In the genomic region with DNA sequence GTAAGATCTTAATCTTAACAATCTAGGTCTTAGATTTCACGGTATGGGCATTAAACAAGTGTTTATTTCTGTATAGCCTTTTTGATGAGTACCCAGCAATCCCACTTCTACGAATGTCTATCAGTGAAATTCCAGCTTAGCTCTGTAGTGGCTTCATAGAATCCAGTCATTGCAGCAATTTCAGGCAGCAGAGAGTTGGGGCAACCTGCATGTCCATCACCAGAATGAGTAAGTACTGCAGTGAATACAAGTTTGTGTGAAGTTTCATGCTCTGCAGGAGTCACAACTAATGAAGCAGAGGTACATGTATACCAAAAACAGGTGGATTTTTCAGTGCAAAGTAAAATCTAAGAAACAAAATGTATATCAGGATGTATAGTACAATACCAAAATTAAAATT, we compare ENCODE assay signal across 20 cellular contexts.
DNase-seq lines count a peak whose midpoint lies in the region; ATAC-seq, FAIRE-seq and TF ChIP-seq lines count a peak whose summit lies in the region.
"Had no signal": no experiment of that assay in that cellular context is flagged by ENCODE, and none has a peak within 500 bp of the region (broad histone marks: within the 10 kb centered on the region; RNA-seq: fewer than 3 reads in every experiment).

No MANE protein-coding gene starts in this region.

- H3K4me3 Mint-ChIP-seq in activated T-cell treated with anti-CD3 and anti-CD28 coated beads, Interleukin-2, amount 50 U/mL, for 24 hours = peak overlapping the region; percentile 86
- no peak overlapping the region for H3K4me3 Mint-ChIP-seq in activated T-cell treated with anti-CD3 and anti-CD28 coated beads, Interleukin-2, amount 50 U/mL, for 4 hours
- H3K4me3 Mint-ChIP-seq in astrocyte (ENCODE audit: unreplicated experiment) = peak overlapping the region; percentile 37
- no peak overlapping the region for H3K4me3 Mint-ChIP-seq in activated CD8-positive, alpha-beta memory T cell treated with anti-CD3 and anti-CD28 coated beads, Interleukin-2, amount 10 ng/mL, durations not matched to agents 7 days and 5 days

- no peaks in the 10 kb centered on the region for H3K27me3 Mint-ChIP-seq in activated T-cell treated with anti-CD3 and anti-CD28 coated beads, Interleukin-2, amount 50 U/mL, for 24 hours
- H3K27me3 Mint-ChIP-seq in activated T-cell treated with anti-CD3 and anti-CD28 coated beads, Interleukin-2, amount 50 U/mL, for 4 hours (ENCODE audit: low read depth) = no peaks in the 10 kb centered on the region
- peaks cover 24% of the 10 kb centered on the region for H3K27me3 Mint-ChIP-seq in astrocyte (ENCODE audit: low read depth, unreplicated experiment)
- H3K27me3 Mint-ChIP-seq in activated CD8-positive, alpha-beta memory T cell treated with anti-CD3 and anti-CD28 coated beads, Interleukin-2, amount 10 ng/mL, durations not matched to agents 7 days and 5 days = peaks cover 7% of the 10 kb centered on the region

- H3K4me3 ChIP-seq in astrocyte (ENCODE audit: insufficient read depth, low read depth, low read length) (no peak overlapping the region), osteoblast (ENCODE audit: insufficient read depth, low read length) (no peak overlapping the region)

- H3K4me1 ChIP-seq in astrocyte (ENCODE audit: insufficient read depth, low read length) (peaks cover 5% of the 10 kb centered on the region), osteoblast (ENCODE audit: insufficient read depth, low read length) (peaks cover 12% of the 10 kb centered on the region)

- H3K27me3 ChIP-seq in astrocyte (ENCODE audit: insufficient read depth, low read length) = peaks cover 15% of the 10 kb centered on the region
- no peaks in the 10 kb centered on the region for H3K27me3 ChIP-seq in osteoblast (ENCODE audit: insufficient read depth, low read length)

- no peaks in the 10 kb centered on the region for H3K9me3 Mint-ChIP-seq in activated T-cell treated with anti-CD3 and anti-CD28 coated beads, Interleukin-2, amount 50 U/mL, for 24 hours
- H3K9me3 Mint-ChIP-seq in activated T-cell treated with anti-CD3 and anti-CD28 coated beads, Interleukin-2, amount 50 U/mL, for 4 hours = no peaks in the 10 kb centered on the region
- H3K9me3 Mint-ChIP-seq in astrocyte (ENCODE audit: unreplicated experiment) = no peaks in the 10 kb centered on the region
- no peaks in the 10 kb centered on the region for H3K9me3 Mint-ChIP-seq in activated CD8-positive, alpha-beta memory T cell treated with anti-CD3 and anti-CD28 coated beads, Interleukin-2, amount 10 ng/mL, durations not matched to agents 7 days and 5 days (ENCODE audit: low read depth)

- FAIRE-seq in astrocyte (lab: Jason Lieb, UNC) = no peak
- FAIRE-seq: A204.1, HepG2 had no signal

- H3K9ac ChIP-seq in astrocyte (ENCODE audit: low read length) = no peak overlapping the region
- H3K9ac ChIP-seq: KMS-11 had no signal

- peaks cover 18% of the 10 kb centered on the region for H3K36me3 Mint-ChIP-seq in activated T-cell treated with anti-CD3 and anti-CD28 coated beads, Interleukin-2, amount 50 U/mL, for 24 hours (ENCODE audit: low read depth)
- H3K36me3 Mint-ChIP-seq in activated T-cell treated with anti-CD3 and anti-CD28 coated beads, Interleukin-2, amount 50 U/mL, for 4 hours (ENCODE audit: insufficient read depth) = no peaks in the 10 kb centered on the region
- no peaks in the 10 kb centered on the region for H3K36me3 Mint-ChIP-seq in astrocyte (ENCODE audit: low read depth, unreplicated experiment)
- peaks cover 1% of the 10 kb centered on the region for H3K36me3 Mint-ChIP-seq in activated CD8-positive, alpha-beta memory T cell treated with anti-CD3 and anti-CD28 coated beads, Interleukin-2, amount 10 ng/mL, durations not matched to agents 7 days and 5 days

- H3K27ac Mint-ChIP-seq in activated T-cell treated with anti-CD3 and anti-CD28 coated beads, Interleukin-2, amount 50 U/mL, for 24 hours = peak overlapping the region; percentile 97
- no peak overlapping the region for H3K27ac Mint-ChIP-seq in astrocyte (ENCODE audit: unreplicated experiment)
- no peak overlapping the region for H3K27ac Mint-ChIP-seq in activated CD8-positive, alpha-beta memory T cell treated with anti-CD3 and anti-CD28 coated beads, Interleukin-2, amount 10 ng/mL, durations not matched to agents 7 days and 5 days

- ATAC-seq in activated T-cell treated with anti-CD3 and anti-CD28 coated beads, Interleukin-2, amount 50 U/mL, for 4 hours = no peak
- peak; percentile 38 for ATAC-seq in HG02610 (IDR thresholded peaks at IDR 0.05; ENCODE audit: unreplicated experiment)
- ATAC-seq in activated CD8-positive, alpha-beta memory T cell treated with anti-CD3 and anti-CD28 coated beads, Interleukin-2, amount 10 ng/mL, durations not matched to agents 7 days and 5 days = no peak
- ATAC-seq: HepG2 had no signal

- DNase-seq in activated T-cell treated with anti-CD3 and anti-CD28 coated beads, Interleukin-2, amount 50 U/mL, for 24 hours = no peak
- no peak for DNase-seq in activated T-cell treated with anti-CD3 and anti-CD28 coated beads, Interleukin-2, amount 50 U/mL, for 4 hours
- no peak for DNase-seq in astrocyte (ENCODE audit: low read depth)
- DNase-seq in osteoblast (ENCODE audit: insufficient read length, low spot score, missing footprints) = no peak
- DNase-seq in dedifferentiated amniotic fluid mesenchymal stem cell (ENCODE audit: extremely low spot score) = no peak
- DNase-seq in activated naive CD4-positive, alpha-beta T cell treated with Interleukin-2 at 50 U/mL for 16 hours = no peak
- DNase-seq in activated CD8-positive, alpha-beta memory T cell treated with anti-CD3 and anti-CD28 coated beads, Interleukin-2, amount 10 ng/mL, durations not matched to agents 7 days and 5 days = no peak
- DNase-seq: C1 segment of cervical spinal cord, DMS 273 treated with DMSO at 0.1 percent for 48 hours, EL, HCEC 1CT, NCI-H1048, NCI-H1436 treated with DMSO at 0.1 percent for 48 hours, NCI-H2081, NCI-H510A, NCI-H774 had no signal

- peaks cover 2% of the 10 kb centered on the region for H3K9me3 ChIP-seq in astrocyte (ENCODE audit: insufficient read depth, low read depth, low read length)
- H3K9me3 ChIP-seq in osteoblast (ENCODE audit: low read depth, low read length) = no peaks in the 10 kb centered on the region

- no peak for TF ChIP-seq CTCF in astrocyte (IDR thresholded peaks at IDR 0.05; ENCODE audit: insufficient read depth, low read depth, low read length)
- no peak for TF ChIP-seq CTCF in osteoblast (IDR thresholded peaks at IDR 0.05; ENCODE audit: extremely low read depth, low read depth, low read length)

- H2AFZ ChIP-seq in astrocyte (ENCODE audit: low read depth, low read length) (no peak overlapping the region), osteoblast (ENCODE audit: low read length) (no peak overlapping the region)

- H3K36me3 ChIP-seq in astrocyte (ENCODE audit: insufficient read depth, low read length) (no peaks in the 10 kb centered on the region), osteoblast (ENCODE audit: insufficient read depth, low read length) (no peaks in the 10 kb centered on the region)

- peaks cover 47% of the 10 kb centered on the region for H3K4me1 Mint-ChIP-seq in activated T-cell treated with anti-CD3 and anti-CD28 coated beads, Interleukin-2, amount 50 U/mL, for 24 hours (ENCODE audit: low read depth)
- peaks cover 21% of the 10 kb centered on the region for H3K4me1 Mint-ChIP-seq in activated T-cell treated with anti-CD3 and anti-CD28 coated beads, Interleukin-2, amount 50 U/mL, for 4 hours (ENCODE audit: low read depth)
- H3K4me1 Mint-ChIP-seq in astrocyte (ENCODE audit: low read depth, unreplicated experiment) = peaks cover 10% of the 10 kb centered on the region
- peaks cover 29% of the 10 kb centered on the region for H3K4me1 Mint-ChIP-seq in activated CD8-positive, alpha-beta memory T cell treated with anti-CD3 and anti-CD28 coated beads, Interleukin-2, amount 10 ng/mL, durations not matched to agents 7 days and 5 days

- H3K79me2 ChIP-seq in astrocyte (ENCODE audit: insufficient read depth, low read length) (no peaks in the 10 kb centered on the region), osteoblast (ENCODE audit: insufficient read depth, low read length) (no peaks in the 10 kb centered on the region)

- CTCF ChIA-PET in activated CD8-positive, alpha-beta memory T cell treated with anti-CD3 and anti-CD28 coated beads, Interleukin-2, amount 10 ng/mL, durations not matched to agents 7 days and 5 days (lab: Charles Lee) = interaction anchor here (3.8 to 5.9 kb wide), 2 partner anchors 12 to 36 kb away, joined by 20 to 42 read pairs; no protein-coding TSS in a partner anchor

- H4K20me1 ChIP-seq in astrocyte (ENCODE audit: insufficient read depth, low read length) (no peaks in the 10 kb centered on the region), osteoblast (ENCODE audit: insufficient read depth, low read length) (no peaks in the 10 kb centered on the region)

- H3K4me2 ChIP-seq in astrocyte (ENCODE audit: low read length) = no peak overlapping the region
- H3K4me2 ChIP-seq in osteoblast (ENCODE audit: insufficient read depth, low read length) = peak overlapping the region; percentile 32
- H3K4me2 ChIP-seq: KMS-11 had no signal

- H3K27ac ChIP-seq in astrocyte (ENCODE audit: low read depth, low read length) = no peak overlapping the region
- no peak overlapping the region for H3K27ac ChIP-seq in osteoblast (ENCODE audit: low read depth, low read length)
- H3K27ac ChIP-seq: KMS-11 had no signal

Comparison
In these comparisons a context has a peak if more than half of its experiments do, and no peak if none do; other contexts are left out.
1. H3K4me3 Mint-ChIP-seq: peak in activated T-cell treated with anti-CD3 and anti-CD28 coated beads, Interleukin-2, amount 50 U/mL, for 24 hours (single experiment) and astrocyte (single experiment); none in activated T-cell treated with anti-CD3 and anti-CD28 coated beads, Interleukin-2, amount 50 U/mL, for 4 hours (single experiment) and activated CD8-positive, alpha-beta memory T cell treated with anti-CD3 and anti-CD28 coated beads, Interleukin-2, amount 10 ng/mL, durations not matched to agents 7 days and 5 days (single experiment).